In genomic region chr5:179621551-179621971, GRCh38 we compare ENCODE assay signal across 8 cellular contexts. TPM values are rescaled to one million over a fixed set of nuclear protein-coding genes. Genes with fewer than 3 reads are reported as not detected.
A peak's percentile ranks its signal among the peaks of the same experiment; 100 is the strongest.
DNase-seq lines count a peak whose midpoint lies in the region; ATAC-seq and TF ChIP-seq lines count a peak whose summit lies in the region.

No MANE protein-coding gene starts in this region.

- DNase-seq in GM12865 (ENCODE audit: low read depth), result no peak
- DNase-seq in SJSA1 (ENCODE audit: low read depth in 1 of 2, low spot score in 2 of 2), result no peak
- no peak for DNase-seq in fibroblast of mammary gland (ENCODE audit: low read depth)
- DNase-seq in NCI-H82 (lab: John Stamatoyannopoulos, UW), result no peak
- DNase-seq in UCSD-AML1 (lab: John Stamatoyannopoulos, UW; ENCODE audit: unreplicated experiment), result no peak
- DNase-seq in GM10248 (ENCODE audit: extremely low spot score), result no peak

- peak overlapping the region; percentile 61 for H3K27ac ChIP-seq in SJSA1
- H3K27ac ChIP-seq in rectal smooth muscle tissue (ENCODE audit: low read depth, low read length), result peak overlapping the region; percentile 56

- H3K36me3 ChIP-seq in SJSA1, result peaks cover 68% of the 10 kb centered on the region
- H3K36me3 ChIP-seq in rectal smooth muscle tissue (ENCODE audit: control insufficient read depth, insufficient read depth, low read length), result peaks cover 34% of the 10 kb centered on the region

- H3K9me3 ChIP-seq in SJSA1 (replicated peaks), result no peaks in the 10 kb centered on the region

- CTCF ChIA-PET in GM10248 (lab: Yijun Ruan, JAX), result interaction anchor here (1.1 to 2.0 kb wide), 3 partner anchors 9 to 45 kb away, joined by 3 to 6 read pairs (median 3); no protein-coding TSS in a partner anchor

- no peak for TF ChIP-seq CTCF in GM12865 (IDR thresholded peaks at IDR 0.05; ENCODE audit: insufficient read depth, low read depth, low read length, missing control alignments)
- no peak for TF ChIP-seq CTCF in fibroblast of mammary gland (conservative IDR thresholded peaks at IDR 0.05; ENCODE audit: control insufficient read depth, insufficient read depth, low read depth, low read length)
- TF ChIP-seq CTCF in GM10248 (IDR thresholded peaks at IDR 0.05; ENCODE audit: control extremely low read depth, extremely low read depth, low read depth, missing control alignments), result no peak

- H3K27me3 ChIP-seq in SJSA1 (replicated peaks), result no peaks in the 10 kb centered on the region
- no peaks in the 10 kb centered on the region for H3K27me3 ChIP-seq in rectal smooth muscle tissue (ENCODE audit: control insufficient read depth, insufficient read depth, low read length)

- ATAC-seq in GM18907 (IDR thresholded peaks at IDR 0.05; ENCODE audit: unreplicated experiment), result no peak

- peaks cover 44% of the 10 kb centered on the region for H3K4me1 ChIP-seq in SJSA1 (replicated peaks)
- peaks cover 40% of the 10 kb centered on the region for H3K4me1 ChIP-seq in rectal smooth muscle tissue (ENCODE audit: control insufficient read depth, insufficient read depth, low read length)

- H3K9ac ChIP-seq in rectal smooth muscle tissue (ENCODE audit: low read length), result peak overlapping the region; percentile 38

- peak overlapping the region; percentile 86 for H3K4me3 ChIP-seq in GM12865 (ENCODE audit: low read depth, low read length)
- H3K4me3 ChIP-seq in SJSA1, result peak overlapping the region; percentile 84
- H3K4me3 ChIP-seq in fibroblast of mammary gland (ENCODE audit: control insufficient read depth, low read depth, low read length), result peak overlapping the region; percentile 65
- peak overlapping the region; percentile 64 for H3K4me3 ChIP-seq in rectal smooth muscle tissue (ENCODE audit: low read length)

- POLR2A ChIA-PET in GM10248 (lab: Yijun Ruan, JAX), result interaction anchor here (1.3 to 2.1 kb wide), 2 partner anchors 9 to 11 kb away, joined by 5 to 12 read pairs; no protein-coding TSS in a partner anchor

RNA-seq across cellular contexts. Expression of gene HNRNPH1, which starts 1.9 kb away (rescaled TPM):
- 639 and 733 TPM in 2 replicates for total RNA-seq in SJSA1 (2014; rRNA removed; shearing (Covaris generic))

RNA-seq across cellular contexts. Expression of gene CBY3, which starts 59.3 kb away (rescaled TPM):
- total RNA-seq in SJSA1 (2014; rRNA removed; shearing (Covaris generic)), result not detected in 2 replicates
